Comparison of ENCODE assay signal across 1 cellular context in the genomic region with DNA sequence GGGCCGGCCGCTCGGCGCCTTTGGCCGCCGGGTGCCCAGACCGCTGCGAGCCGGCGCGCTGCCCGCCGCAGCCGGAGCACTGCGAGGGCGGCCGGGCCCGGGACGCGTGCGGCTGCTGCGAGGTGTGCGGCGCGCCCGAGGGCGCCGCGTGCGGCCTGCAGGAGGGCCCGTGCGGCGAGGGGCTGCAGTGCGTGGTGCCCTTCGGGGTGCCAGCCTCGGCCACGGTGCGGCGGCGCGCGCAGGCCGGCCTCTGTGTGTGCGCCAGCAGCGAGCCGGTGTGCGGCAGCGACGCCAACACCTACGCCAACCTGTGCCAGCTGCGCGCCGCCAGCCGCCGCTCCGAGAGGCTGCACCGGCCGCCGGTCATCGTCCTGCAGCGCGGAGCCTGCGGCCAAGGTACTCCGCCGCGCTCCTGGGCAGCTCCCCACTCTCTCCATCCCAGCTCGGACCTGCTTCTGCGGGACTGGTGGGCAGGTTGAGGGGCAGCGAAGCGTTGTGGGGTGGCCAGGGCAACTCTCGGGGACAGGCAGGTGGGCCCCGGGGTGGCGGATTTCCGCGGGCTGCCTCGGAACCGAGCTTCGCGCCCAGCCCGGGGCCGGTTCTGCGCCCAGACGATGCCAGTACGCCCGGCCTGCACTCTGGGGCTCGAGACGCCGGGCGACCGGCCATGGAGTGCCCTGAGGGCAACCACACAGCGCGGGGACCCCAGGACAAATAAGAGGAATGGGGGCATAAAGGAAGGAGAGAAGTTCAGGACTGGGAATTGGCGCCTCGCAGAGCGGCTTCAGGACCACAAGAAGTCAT.
TF ChIP-seq lines count a peak whose summit lies in the region.

No MANE protein-coding gene starts in this region.

TF ChIP-seq in liver, 16 proteins besides CTCF, POLR2A, EP300 and RAD21 (continued from another document):
- TF ChIP-seq, protein P1, sequence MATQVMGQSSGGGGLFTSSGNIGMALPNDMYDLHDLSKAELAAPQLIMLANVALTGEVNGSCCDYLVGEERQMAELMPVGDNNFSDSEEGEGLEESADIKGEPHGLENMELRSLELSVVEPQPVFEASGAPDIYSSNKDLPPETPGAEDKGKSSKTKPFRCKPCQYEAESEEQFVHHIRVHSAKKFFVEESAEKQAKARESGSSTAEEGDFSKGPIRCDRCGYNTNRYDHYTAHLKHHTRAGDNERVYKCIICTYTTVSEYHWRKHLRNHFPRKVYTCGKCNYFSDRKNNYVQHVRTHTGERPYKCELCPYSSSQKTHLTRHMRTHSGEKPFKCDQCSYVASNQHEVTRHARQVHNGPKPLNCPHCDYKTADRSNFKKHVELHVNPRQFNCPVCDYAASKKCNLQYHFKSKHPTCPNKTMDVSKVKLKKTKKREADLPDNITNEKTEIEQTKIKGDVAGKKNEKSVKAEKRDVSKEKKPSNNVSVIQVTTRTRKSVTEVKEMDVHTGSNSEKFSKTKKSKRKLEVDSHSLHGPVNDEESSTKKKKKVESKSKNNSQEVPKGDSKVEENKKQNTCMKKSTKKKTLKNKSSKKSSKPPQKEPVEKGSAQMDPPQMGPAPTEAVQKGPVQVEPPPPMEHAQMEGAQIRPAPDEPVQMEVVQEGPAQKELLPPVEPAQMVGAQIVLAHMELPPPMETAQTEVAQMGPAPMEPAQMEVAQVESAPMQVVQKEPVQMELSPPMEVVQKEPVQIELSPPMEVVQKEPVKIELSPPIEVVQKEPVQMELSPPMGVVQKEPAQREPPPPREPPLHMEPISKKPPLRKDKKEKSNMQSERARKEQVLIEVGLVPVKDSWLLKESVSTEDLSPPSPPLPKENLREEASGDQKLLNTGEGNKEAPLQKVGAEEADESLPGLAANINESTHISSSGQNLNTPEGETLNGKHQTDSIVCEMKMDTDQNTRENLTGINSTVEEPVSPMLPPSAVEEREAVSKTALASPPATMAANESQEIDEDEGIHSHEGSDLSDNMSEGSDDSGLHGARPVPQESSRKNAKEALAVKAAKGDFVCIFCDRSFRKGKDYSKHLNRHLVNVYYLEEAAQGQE (IDR thresholded peaks at IDR 0.05): no peak
- TF ChIP-seq TAF1 (conservative IDR thresholded peaks at IDR 0.05): no peak
